Comparison of ENCODE assay signal across 26 cellular contexts in the genomic region with DNA sequence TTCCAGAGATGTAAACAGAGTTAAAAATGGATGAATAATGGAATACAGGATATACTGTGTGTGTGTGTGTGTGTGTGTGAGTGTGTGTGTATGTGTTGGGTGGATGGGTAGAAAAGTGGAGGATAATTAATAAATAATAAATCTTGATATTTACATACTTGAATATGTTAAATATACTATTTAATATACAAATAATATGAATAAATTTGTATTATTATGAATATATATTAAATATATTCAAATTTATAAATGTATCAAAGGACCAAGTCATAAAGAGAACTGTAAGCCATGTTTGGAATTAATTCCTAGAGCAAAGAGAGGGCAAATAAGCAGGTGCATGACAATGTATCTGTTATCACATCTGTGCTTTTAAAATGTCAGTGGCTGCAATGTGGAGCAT.
"Had no signal": no experiment of that assay in that cellular context is flagged by ENCODE, and none has a peak within 500 bp of the region (broad histone marks: within the 10 kb centered on the region; RNA-seq: fewer than 3 reads in every experiment).

No MANE protein-coding gene starts in this region.

- H3K36me3 ChIP-seq: esophagus squamous epithelium, gastrocnemius medialis, heart right ventricle, left lung, lower lobe of right lung had no signal

- DNase-seq: cortex of kidney; effector CD8-positive, alpha-beta T cell; effector memory CD8-positive, alpha-beta T cell; endodermal cell; erythroblast; esophagus squamous epithelium; foreskin fibroblast; foreskin melanocyte; gastrocnemius medialis; glutamatergic neuron; head of caudate nucleus; heart right ventricle; hippocampal formation; left cardiac atrium; left lung; left ventricle myocardium superior; lower lobe of right lung; mesenchymal stem cell; mucosa of descending colon; naive B cell; naive thymus-derived CD8-positive, alpha-beta T cell had no signal

- H3K4me1 ChIP-seq: esophagus squamous epithelium, gastrocnemius medialis, heart right ventricle, left lung, lower lobe of right lung had no signal

- H3K9me3 ChIP-seq: esophagus squamous epithelium, gastrocnemius medialis, left lung, lower lobe of right lung, mucosa of descending colon had no signal

- ATAC-seq: effector memory CD8-positive, alpha-beta T cell; esophagus mucosa; gastrocnemius medialis; heart right ventricle; left cardiac atrium; left lung; left ventricle myocardium superior; lower lobe of right lung; mucosa of descending colon; naive thymus-derived CD8-positive, alpha-beta T cell had no signal

- FAIRE-seq: endometrium, islet of Langerhans, keratinocyte had no signal

- H3K27me3 ChIP-seq: esophagus squamous epithelium, gastrocnemius medialis, heart right ventricle, left lung had no signal

- H3K4me3 ChIP-seq: esophagus squamous epithelium, gastrocnemius medialis, heart right ventricle, left lung, lower lobe of right lung, mucosa of descending colon had no signal

- H3K27ac ChIP-seq: epithelial cell of prostate, esophagus squamous epithelium, gastrocnemius medialis, heart right ventricle, left lung, lower lobe of right lung had no signal
